8 cellular contexts compared by ENCODE assay signal in the genomic region with DNA sequence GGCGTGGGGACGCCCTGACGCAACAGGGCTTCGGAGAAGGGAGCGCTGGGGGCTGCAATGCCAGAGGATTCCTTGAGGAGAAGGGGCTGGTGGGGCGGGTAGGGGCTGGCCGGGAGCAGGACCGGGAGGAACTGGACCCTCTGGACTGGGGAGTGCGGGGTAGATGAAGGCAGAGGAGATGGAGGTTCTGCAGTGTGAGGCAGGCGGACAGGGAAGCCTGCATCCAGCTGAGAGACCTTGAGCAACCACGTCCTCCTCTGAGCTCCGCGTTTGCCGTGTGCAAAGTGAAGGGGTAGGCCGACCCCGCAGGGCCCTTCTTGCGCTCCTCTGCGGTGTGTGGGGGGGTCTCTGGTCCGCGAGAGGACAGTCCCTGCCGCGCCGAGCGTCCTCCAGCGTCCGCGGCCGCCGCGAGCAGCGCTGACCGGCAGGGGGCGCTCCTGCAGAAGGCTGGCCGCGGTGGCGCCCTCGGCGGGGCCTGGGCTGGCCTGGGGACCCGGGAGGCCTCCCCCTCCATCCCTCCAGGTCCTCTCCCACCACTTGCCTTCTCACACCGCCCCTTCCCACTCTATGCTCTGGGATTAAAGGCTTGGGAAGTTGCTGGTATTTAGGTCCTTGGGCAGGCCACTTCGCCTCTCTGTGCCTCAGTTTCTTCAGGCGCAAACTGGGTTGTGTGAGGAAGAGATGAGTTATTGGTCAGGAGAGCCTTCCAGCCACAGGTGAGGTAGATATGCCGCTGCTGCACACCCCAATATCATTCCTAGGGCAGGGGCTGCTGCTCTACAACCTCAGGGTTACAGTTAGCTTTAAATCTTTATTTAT. TPM values are rescaled to one million over a fixed set of nuclear protein-coding genes. Genes with fewer than 3 reads are reported as not detected.
DNase-seq lines count a peak whose midpoint lies in the region; ATAC-seq and TF ChIP-seq lines count a peak whose summit lies in the region.

No MANE protein-coding gene starts in this region.

- H3K4me1 ChIP-seq in adrenal gland (replicated peaks in 1 of 2) (peaks cover 0 to 8% of the 10 kb centered on the region in 2 donors), sigmoid colon (peaks cover 0 to 9% (median 2%) of the 10 kb centered on the region in 4 donors)

- H3K4me3 ChIP-seq in adrenal gland (peak overlapping the region in 1 of 4 donors; percentile 26), sigmoid colon (no peak overlapping the region)

- peak; percentile 28 to 79 (median 49) for TF ChIP-seq CTCF in adrenal gland (IDR thresholded peaks at IDR 0.05)
- TF ChIP-seq CTCF in sigmoid colon (IDR thresholded peaks at IDR 0.05), result peak in 1 of 4 experiments; percentile 62

- TF ChIP-seq EP300 in sigmoid colon (IDR thresholded peaks at IDR 0.05), result no peak

- H3K27ac ChIP-seq in adrenal gland, result no peak overlapping the region
- H3K27ac ChIP-seq in sigmoid colon, result no peak overlapping the region

- intact Hi-C loops in adrenal gland (cut with DNase I) (loop anchor here (2.0 to 10.0 kb wide), 2 partner anchors 95 to 153 kb away; no protein-coding TSS in a partner anchor), sigmoid colon (cut with DNase I) (no loop called here)

- no peak for ATAC-seq in HG02588 (IDR thresholded peaks at IDR 0.05; ENCODE audit: unreplicated experiment)
- ATAC-seq in HG03442 (IDR thresholded peaks at IDR 0.05; ENCODE audit: unreplicated experiment), result no peak

- H3K36me3 ChIP-seq in adrenal gland (replicated peaks in 1 of 2), result no peaks in the 10 kb centered on the region
- no peaks in the 10 kb centered on the region for H3K36me3 ChIP-seq in sigmoid colon

- H3K9me3 ChIP-seq in adrenal gland (replicated peaks in 1 of 3) (no peaks in the 10 kb centered on the region), sigmoid colon (peaks cover 0 to 6% (median 0%) of the 10 kb centered on the region in 4 donors)

- H3K27me3 ChIP-seq in adrenal gland (peaks cover 14% of the 10 kb centered on the region), sigmoid colon (peaks cover 0 to 43% (median 32%) of the 10 kb centered on the region in 3 donors)

- no peak for TF ChIP-seq POLR2A in adrenal gland (IDR thresholded peaks at IDR 0.05)
- TF ChIP-seq POLR2A in sigmoid colon (IDR thresholded peaks at IDR 0.05), result no peak

- DNase-seq in stimulated activated CD4-positive, alpha-beta T cell treated with anti-CD3 and anti-CD28 coated beads, Interleukin-15, amount 100 ng/mL, for 24 hours, result peak; percentile 47
- DNase-seq in stimulated activated CD4-positive, alpha-beta T cell treated with anti-CD3 and anti-CD28 coated beads, Interleukin-4, amount 100 ng/mL, for 24 hours, result no peak
- DNase-seq in adrenal gland (peak in 2 of 7 donors; percentile 31 to 32), left kidney (ENCODE audit: low read depth, low spot score) (peak; percentile 58), pons (ENCODE audit: low spot score) (no peak), sigmoid colon (no peak)

- 15 to 39% (median 19%) methylated on average over 15 to 43 of the region's 43 CpGs for WGBS in adrenal gland, 4 donors
- WGBS in sigmoid colon, 2 donors, result 17% methylated on average over 43 of the region's 43 CpGs

RNA-seq across cellular contexts. Expression of a gene that starts 9.6 kb away (rescaled TPM):
- total RNA-seq in adrenal gland (1 to 10 TPM in 3 of 8 donors, under 1 TPM in 3, not detected in 2; 0.23 to 2.0 (median 0.83) TPM), sigmoid colon (not detected)
- polyA plus RNA-seq in adrenal gland (under 1 TPM in 2 of 3 donors, not detected in 1; 0.07 to 0.15 TPM), sigmoid colon (under 1 TPM in 1 of 3 donors, not detected in 2; 0.03 TPM)

RNA-seq across cellular contexts. Expression of a gene that starts 23.3 kb away (rescaled TPM):
- total RNA-seq in adrenal gland, result 1 to 10 TPM in 2 of 8 donors, under 1 TPM in 4, not detected in 2; 0.17 to 1.1 (median 0.46) TPM
- polyA plus RNA-seq in adrenal gland, result 1 to 10 TPM in 1 of 3 donors, under 1 TPM in 2; 0.16 to 1.0 (median 0.40) TPM
- total RNA-seq in sigmoid colon, result under 1 TPM in 3 of 4 donors, not detected in 1; 0.49 to 0.71 (median 0.54) TPM
- polyA plus RNA-seq in sigmoid colon, result under 1 TPM; under 0.01 to 0.57 (median 0.23) TPM

Comparison
In these comparisons a context has a peak if more than half of its experiments do, and no peak if none do; other contexts are left out.
1. DNase-seq: peak in stimulated activated CD4-positive, alpha-beta T cell treated with anti-CD3 and anti-CD28 coated beads, Interleukin-15, amount 100 ng/mL, for 24 hours (single experiment) and left kidney (single experiment); none in stimulated activated CD4-positive, alpha-beta T cell treated with anti-CD3 and anti-CD28 coated beads, Interleukin-4, amount 100 ng/mL, for 24 hours (single experiment), pons (single experiment) and sigmoid colon (single experiment).